In the genomic region with DNA sequence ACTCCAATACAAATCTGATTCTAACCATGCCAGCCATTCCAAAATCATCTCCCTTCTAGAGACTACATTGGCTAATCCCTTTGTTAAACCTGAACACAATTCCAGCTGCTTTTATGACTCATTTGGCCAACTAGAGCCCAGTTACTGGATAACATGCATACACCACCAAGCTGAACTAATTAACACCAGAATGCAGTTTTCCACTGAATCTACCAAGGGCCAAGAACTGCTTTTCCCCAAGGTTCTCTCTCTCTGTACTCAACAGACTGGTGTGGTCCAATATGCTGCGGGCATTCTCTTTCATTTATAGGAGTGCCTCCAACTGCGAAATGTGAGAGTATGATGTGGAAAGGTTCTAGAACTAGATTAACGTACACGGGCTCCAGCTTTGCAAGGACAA, we compare ENCODE assay signal across 8 cellular contexts. TPM values are rescaled to one million over a fixed set of nuclear protein-coding genes. Genes with fewer than 3 reads are reported as not detected.
DNase-seq lines count a peak whose midpoint lies in the region; ATAC-seq and TF ChIP-seq lines count a peak whose summit lies in the region.

No MANE protein-coding gene starts in this region.

- peak overlapping the region; percentile 88 for H3K4me3 Mint-ChIP-seq in stimulated activated naive CD8-positive, alpha-beta T cell treated with anti-CD3 and anti-CD28 coated beads, Interleukin-15, Interleukin-2, amounts not matched to agents 100 ng/mL and 50 ng/mL, for 24 hours

- no peaks in the 10 kb centered on the region for H3K27me3 Mint-ChIP-seq in stimulated activated naive CD8-positive, alpha-beta T cell treated with anti-CD3 and anti-CD28 coated beads, Interleukin-15, Interleukin-2, amounts not matched to agents 100 ng/mL and 50 ng/mL, for 24 hours

- no peak for TF ChIP-seq EP300 in gastroesophageal sphincter (IDR thresholded peaks at IDR 0.05)

- no peaks in the 10 kb centered on the region for H3K9me3 Mint-ChIP-seq in stimulated activated naive CD8-positive, alpha-beta T cell treated with anti-CD3 and anti-CD28 coated beads, Interleukin-15, Interleukin-2, amounts not matched to agents 100 ng/mL and 50 ng/mL, for 24 hours

- no peaks in the 10 kb centered on the region for H3K27me3 ChIP-seq in gastroesophageal sphincter

- peaks cover 36% of the 10 kb centered on the region for H3K36me3 Mint-ChIP-seq in stimulated activated naive CD8-positive, alpha-beta T cell treated with anti-CD3 and anti-CD28 coated beads, Interleukin-15, Interleukin-2, amounts not matched to agents 100 ng/mL and 50 ng/mL, for 24 hours (ENCODE audit: low read depth)

- no peak for TF ChIP-seq POLR2A in gastroesophageal sphincter (IDR thresholded peaks at IDR 0.05)

- H3K36me3 ChIP-seq in gastroesophageal sphincter = peaks cover 0 to 7% of the 10 kb centered on the region in 2 donors

- no peak for ATAC-seq in stimulated activated naive CD8-positive, alpha-beta T cell treated with anti-CD3 and anti-CD28 coated beads, Interleukin-15, Interleukin-2, amounts not matched to agents 100 U/mL and 50 U/mL, for 24 hours
- ATAC-seq in gastroesophageal sphincter (no peak), HG02938 (IDR thresholded peaks at IDR 0.05; ENCODE audit: unreplicated experiment) (no peak), HG03520 (IDR thresholded peaks at IDR 0.05; ENCODE audit: unreplicated experiment) (no peak)

- no peaks in the 10 kb centered on the region for H3K9me3 ChIP-seq in gastroesophageal sphincter

- peak overlapping the region; percentile 89 for H3K27ac Mint-ChIP-seq in stimulated activated naive CD8-positive, alpha-beta T cell treated with anti-CD3 and anti-CD28 coated beads, Interleukin-15, Interleukin-2, amounts not matched to agents 100 ng/mL and 50 ng/mL, for 24 hours

- TF ChIP-seq CTCF in VCaP (conservative IDR thresholded peaks at IDR 0.05) (no peak), gastroesophageal sphincter (IDR thresholded peaks at IDR 0.05) (peak in 1 of 4 experiments; percentile 19), retinal pigment epithelial cell (conservative IDR thresholded peaks at IDR 0.05; ENCODE audit: low read depth, low read length) (no peak)

- peaks cover 80% of the 10 kb centered on the region for H3K4me1 Mint-ChIP-seq in stimulated activated naive CD8-positive, alpha-beta T cell treated with anti-CD3 and anti-CD28 coated beads, Interleukin-15, Interleukin-2, amounts not matched to agents 100 ng/mL and 50 ng/mL, for 24 hours (ENCODE audit: low read depth)

- peak overlapping the region; percentile 90 for H3K27ac ChIP-seq in VCaP
- peak overlapping the region; percentile 73 to 98 (median 92) for H3K27ac ChIP-seq in gastroesophageal sphincter

- 10 to 18% methylated on average over 3 to 4 of the region's 4 CpGs for WGBS in gastroesophageal sphincter (ENCODE audit: low coverage in 1 of 2), 2 donors

- H3K4me1 ChIP-seq in gastroesophageal sphincter = peaks cover 0 to 67% (median 15%) of the 10 kb centered on the region in 3 donors

- no peak for DNase-seq in stimulated activated naive CD8-positive, alpha-beta T cell treated with anti-CD3 and anti-CD28 coated beads, Interleukin-15, Interleukin-2, amounts not matched to agents 100 U/mL and 50 U/mL, for 24 hours
- DNase-seq in retinal pigment epithelial cell (ENCODE audit: low read depth) (peak; percentile 77), NCI-H1436 treated with DMSO at 0.1 percent for 48 hours (lab: John Stamatoyannopoulos, UW) (no peak)

- H3K4me3 ChIP-seq in gastroesophageal sphincter = peak overlapping the region; percentile 85 to 98
- peak overlapping the region; percentile 81 for H3K4me3 ChIP-seq in retinal pigment epithelial cell (ENCODE audit: low read length)

RNA-seq across cellular contexts. Expression of a gene that starts 1.5 kb away (rescaled TPM):
- 10 to 100 TPM; 13.8 to 30.6 (median 19.9) TPM for total RNA-seq in gastroesophageal sphincter

RNA-seq across cellular contexts. Expression of a gene that starts 27.0 kb away (rescaled TPM):
- 10 to 100 TPM; 56.1 to 75.5 (median 64.5) TPM for total RNA-seq in gastroesophageal sphincter

RNA-seq across cellular contexts. Expression of a gene that starts 44.7 kb away (rescaled TPM):
- 10 to 100 TPM; 22.5 to 39.5 (median 27.7) TPM for total RNA-seq in gastroesophageal sphincter
